In the genomic region with DNA sequence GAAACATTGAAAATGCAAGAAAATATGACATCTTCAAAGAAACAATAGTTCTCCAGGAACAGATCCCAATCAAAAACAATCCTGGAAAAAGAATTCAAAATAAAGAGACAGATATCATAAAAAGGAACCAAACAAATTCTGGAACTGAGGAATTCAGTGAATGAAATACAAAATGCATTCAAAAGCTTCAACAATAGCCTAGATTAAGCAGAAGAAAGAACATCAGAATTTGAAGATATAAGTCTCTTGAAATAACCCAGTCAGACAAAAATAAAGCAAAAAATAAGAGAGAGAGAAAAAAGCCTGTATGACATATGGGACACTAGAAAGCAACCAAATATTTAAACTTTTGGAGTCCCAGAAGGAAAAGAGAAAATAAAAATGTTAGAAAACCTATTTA, we compare ENCODE assay signal across 27 cellular contexts.
"Had no signal": no experiment of that assay in that cellular context is flagged by ENCODE, and none has a peak within 500 bp of the region (broad histone marks: within the 10 kb centered on the region; RNA-seq: fewer than 3 reads in every experiment).

No MANE protein-coding gene starts in this region.

- H3K4me3 ChIP-seq: stomach, suprapubic skin, testis, thoracic aorta, thyroid gland, tibial artery, tibial nerve, transverse colon, upper lobe of left lung, upper lobe of right lung, uterus, vagina had no signal

- H3K9me3 ChIP-seq: suprapubic skin, testis, thyroid gland, upper lobe of left lung, upper lobe of right lung, uterus, vagina had no signal

- H3K27me3 ChIP-seq: stomach, testis, thyroid gland, tibial artery, tibial nerve, transverse colon, upper lobe of left lung, upper lobe of right lung, uterus, vagina had no signal

- DNase-seq: stimulated activated CD4-positive, alpha-beta T cell treated with anti-CD3 and anti-CD28 coated beads, Interleukin-2, amount 100 ng/mL, for 48 hours; stimulated activated CD4-positive, alpha-beta T cell treated with anti-CD3 and anti-CD28 coated beads, Interleukin-4, amount 100 ng/mL, for 1 hour; stimulated activated CD4-positive, alpha-beta T cell treated with anti-CD3 and anti-CD28 coated beads, Interleukin-4, amount 100 ng/mL, for 24 hours; stimulated activated CD4-positive, alpha-beta T cell treated with anti-CD3 and anti-CD28 coated beads, Interleukin-4, amount 100 ng/mL, for 4 hours; stimulated activated CD8-positive, alpha-beta memory T cell treated with anti-CD3 and anti-CD28 coated beads, Interleukin-4, amount 100 ng/mL, for 48 hours; stimulated activated naive B cell treated with anti-CD40 and anti-IgM and Interleukin-4, amounts not matched to agents 10 μg/mL and 1 μg/mL and 100 μg/mL, for 72 hours; stimulated activated naive CD4-positive, alpha-beta T cell; stimulated activated naive CD4-positive, alpha-beta T cell treated with Interleukin-2 at 50 U/mL for 16 hours; stimulated activated naive CD8-positive, alpha-beta T cell treated with anti-CD3 and anti-CD28 coated beads, Interleukin-15, amount 100 ng/mL, for 72 hours; stimulated activated naive CD8-positive, alpha-beta T cell treated with anti-CD3 and anti-CD28 coated beads, Interleukin-15, Interleukin-2, amounts not matched to agents 100 U/mL and 50 U/mL, for 24 hours; stomach; substantia nigra; testis; thyroid gland; tibial artery; transverse colon; trophoblast cell; upper lobe of left lung; upper lobe of right lung; uterus had no signal

- H3K27ac ChIP-seq: stomach, suprapubic skin, testis, thoracic aorta, thyroid gland, tibial artery, tibial nerve, transverse colon, upper lobe of left lung, upper lobe of right lung, uterus, vagina had no signal

- FAIRE-seq: urothelium cell line had no signal

- H3K4me1 ChIP-seq: stomach, suprapubic skin, testis, thyroid gland, tibial artery, tibial nerve, upper lobe of left lung, upper lobe of right lung, uterus, vagina had no signal

- H3K36me3 ChIP-seq: stomach, suprapubic skin, thoracic aorta, thyroid gland, tibial artery, tibial nerve, transverse colon, upper lobe of left lung, upper lobe of right lung, uterus, vagina had no signal

- ATAC-seq: stimulated activated effector memory CD8-positive, alpha-beta T cell treated with anti-CD3 and anti-CD28 coated beads, Interleukin-12 subunit alpha, Interleukin-12 subunit beta, amount 100 ng/mL, for 72 hours; stimulated activated memory B cell treated with anti-CD40 and anti-IgM and Interleukin-4, amounts not matched to agents 10 μg/mL and 1 μg/mL and 100 μg/mL, for 72 hours; stimulated activated naive B cell treated with anti-CD40 and anti-IgM and Interleukin-4, amounts not matched to agents 10 μg/mL and 1 μg/mL and 100 μg/mL, for 72 hours; stimulated activated naive CD8-positive, alpha-beta T cell treated with anti-CD3 and anti-CD28 coated beads, Interleukin-15, amount 100 ng/mL, for 72 hours; stimulated activated naive CD8-positive, alpha-beta T cell treated with anti-CD3 and anti-CD28 coated beads, Interleukin-15, Interleukin-2, amounts not matched to agents 100 U/mL and 50 U/mL, for 24 hours; upper lobe of right lung had no signal
